In the genomic region with DNA sequence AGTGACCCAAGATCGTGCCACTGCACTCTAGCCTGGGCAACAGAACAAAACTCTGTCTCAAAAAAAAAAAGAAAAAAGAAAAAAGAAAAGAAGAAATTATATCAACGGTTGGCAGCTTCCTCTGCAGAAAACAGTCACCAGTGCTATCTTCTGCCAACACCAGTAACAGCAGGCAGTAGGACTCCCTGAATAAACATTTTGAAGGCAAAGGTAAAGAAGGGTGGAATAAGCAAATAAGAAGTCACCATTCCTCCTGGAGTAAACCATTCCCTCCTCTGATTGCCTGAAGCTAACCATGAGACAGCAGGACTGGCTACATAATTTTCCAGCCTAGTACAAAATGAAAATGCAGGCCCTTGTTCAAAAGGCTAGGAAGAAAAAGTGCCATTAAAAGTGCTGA, we compare ENCODE assay signal across 20 cellular contexts. TPM values are rescaled to one million over a fixed set of nuclear protein-coding genes. Genes with fewer than 3 reads are reported as not detected.
A peak's percentile ranks its signal among the peaks of the same experiment; 100 is the strongest.
DNase-seq lines count a peak whose midpoint lies in the region; ATAC-seq, FAIRE-seq and TF ChIP-seq lines count a peak whose summit lies in the region.
"Had no signal": no experiment of that assay in that cellular context is flagged by ENCODE, and none has a peak within 500 bp of the region (broad histone marks: within the 10 kb centered on the region; RNA-seq: fewer than 3 reads in every experiment).

No MANE protein-coding gene starts in this region.

- no peaks in the 10 kb centered on the region for H3F3A ChIP-seq in PC-3 (ENCODE audit: low read length, unreplicated experiment)

- BruUV-seq in mammary epithelial cell (replicated peaks; lab: Mats Ljungman, UMichigan) (no TSS peak), PC-3 (replicated peaks; lab: Mats Ljungman, UMichigan) (no TSS peak)

- peaks cover 0 to 6% of the 10 kb centered on the region in 2 donors for H3K4me1 ChIP-seq in breast epithelium
- no peaks in the 10 kb centered on the region for H3K4me1 ChIP-seq in mammary epithelial cell (ENCODE audit: insufficient read depth, low read length)
- peaks cover 21% of the 10 kb centered on the region for H3K4me1 ChIP-seq in PC-3 (ENCODE audit: insufficient read depth, low read length)
- H3K4me1 ChIP-seq in keratinocyte (ENCODE audit: control insufficient read depth, extremely low read depth, insufficient read depth, low read length) = peaks cover 20% of the 10 kb centered on the region
- peaks cover 11% of the 10 kb centered on the region for H3K4me1 ChIP-seq in suprapubic skin
- H3K4me1 ChIP-seq in esophagus muscularis mucosa = peaks cover 0 to 7% (median 0%) of the 10 kb centered on the region in 4 donors
- no peaks in the 10 kb centered on the region for H3K4me1 ChIP-seq in naive thymus-derived CD4-positive, alpha-beta T cell (ENCODE audit: control insufficient read depth in 2 of 2, insufficient read depth in 2 of 2, low read length in 2 of 2)
- H3K4me1 ChIP-seq in Karpas-422 (ENCODE audit: low read length) = no peaks in the 10 kb centered on the region

- in situ Hi-C loops in mammary epithelial cell (cut with MboI; ENCODE audit: low sequenced_read_pairs in 2 of 2) = no loop called here

- H3K9me3 ChIP-seq in breast epithelium (no peaks in the 10 kb centered on the region), mammary epithelial cell (replicated peaks; ENCODE audit: insufficient read depth, low read length) (no peaks in the 10 kb centered on the region), PC-3 (ENCODE audit: low read length) (no peaks in the 10 kb centered on the region), keratinocyte (ENCODE audit: control insufficient read depth, low read depth, low read length) (no peaks in the 10 kb centered on the region), suprapubic skin (no peaks in the 10 kb centered on the region), esophagus muscularis mucosa (no peaks in the 10 kb centered on the region), Karpas-422 (ENCODE audit: low read length) (no peaks in the 10 kb centered on the region)
- no peaks in the 10 kb centered on the region for H3K9me3 ChIP-seq in naive thymus-derived CD4-positive, alpha-beta T cell (ENCODE audit: control insufficient read depth in 2 of 3, low read length in 3 of 3)
- H3K9me3 ChIP-seq: neutrophil had no signal

- no peak for DNase-seq in breast epithelium (ENCODE audit: low spot score in 2 of 2)
- no peak for DNase-seq in mammary epithelial cell
- DNase-seq in PC-3 = peak; percentile 63
- no peak for DNase-seq in keratinocyte (ENCODE audit: low read depth, low spot score)
- no peak for DNase-seq in suprapubic skin (ENCODE audit: low spot score in 2 of 2)
- DNase-seq in esophagus muscularis mucosa (ENCODE audit: extremely low spot score) = no peak
- DNase-seq in naive thymus-derived CD4-positive, alpha-beta T cell = no peak
- DNase-seq in Karpas-422 = no peak
- DNase-seq: activated CD4-positive, alpha-beta memory T cell treated with anti-CD3 and anti-CD28 coated beads for 36 hours; activated naive CD8-positive, alpha-beta T cell treated with anti-CD3 and anti-CD28 coated beads, Interleukin-2, amount 10 ng/mL, durations not matched to agents 7 days and 5 days; activated T-cell treated with anti-CD3 and anti-CD28 coated beads, Interleukin-2, amount 50 U/mL, for 24 hours; CD8-positive, alpha-beta memory T cell; effector CD8-positive, alpha-beta T cell; kidney; midbrain; NCI-H1930; retina; stimulated activated naive CD4-positive, alpha-beta T cell treated with Interleukin-2 at 50 U/mL for 16 hours had no signal

- peaks cover 0 to 3% (median 0%) of the 10 kb centered on the region in 7 donors for H3K4me1 Mint-ChIP-seq in naive thymus-derived CD4-positive, alpha-beta T cell
- H3K4me1 Mint-ChIP-seq: activated naive CD8-positive, alpha-beta T cell treated with anti-CD3 and anti-CD28 coated beads, Interleukin-2, amount 10 ng/mL, durations not matched to agents 7 days and 5 days; CD8-positive, alpha-beta memory T cell had no signal

- H3K36me3 ChIP-seq in breast epithelium (no peaks in the 10 kb centered on the region), mammary epithelial cell (ENCODE audit: insufficient read depth, low read length) (no peaks in the 10 kb centered on the region), PC-3 (ENCODE audit: low read depth, low read length) (no peaks in the 10 kb centered on the region), keratinocyte (ENCODE audit: control insufficient read depth in 2 of 2, extremely low read depth in 1 of 2, insufficient read depth in 2 of 2, low read length in 2 of 2) (no peaks in the 10 kb centered on the region), suprapubic skin (no peaks in the 10 kb centered on the region), esophagus muscularis mucosa (no peaks in the 10 kb centered on the region), Karpas-422 (ENCODE audit: insufficient read depth, low read length) (no peaks in the 10 kb centered on the region)
- no peaks in the 10 kb centered on the region for H3K36me3 ChIP-seq in naive thymus-derived CD4-positive, alpha-beta T cell (ENCODE audit: control insufficient read depth in 2 of 3, insufficient read depth in 3 of 3, low read length in 3 of 3)
- H3K36me3 ChIP-seq: neutrophil had no signal

- intact Hi-C loops in breast epithelium (cut with DNase I; ENCODE audit: low total_unique reads) = no loop called here
- intact Hi-C loops in mammary epithelial cell (cut with micrococcal nuclease) = no loop called here
- intact Hi-C loops in PC-3 (cut with micrococcal nuclease) = loop anchor here (2.0 kb wide), 1 partner anchor 70 kb away; no protein-coding TSS in a partner anchor
- intact Hi-C loops in esophagus muscularis mucosa (cut with DNase I) = no loop called here
- intact Hi-C loops in naive thymus-derived CD4-positive, alpha-beta T cell (cut with micrococcal nuclease) = no loop called here

- peaks cover 0 to 20% (median 0%) of the 10 kb centered on the region in 5 donors for H3K27me3 Mint-ChIP-seq in naive thymus-derived CD4-positive, alpha-beta T cell

- H3K9me3 Mint-ChIP-seq in naive thymus-derived CD4-positive, alpha-beta T cell = no peaks in the 10 kb centered on the region
- H3K9me3 Mint-ChIP-seq: activated CD4-positive, alpha-beta memory T cell treated with anti-CD3 and anti-CD28 coated beads for 36 hours; activated naive CD8-positive, alpha-beta T cell treated with anti-CD3 and anti-CD28 coated beads, Interleukin-2, amount 10 ng/mL, durations not matched to agents 7 days and 5 days; activated T-cell treated with anti-CD3 and anti-CD28 coated beads, Interleukin-2, amount 50 U/mL, for 24 hours; CD8-positive, alpha-beta memory T cell had no signal

- CTCF ChIA-PET in mammary epithelial cell (lab: Charles Lee; ENCODE audit: low non-redundant PET) = no interaction called here
- CTCF ChIA-PET in PC-3 (lab: Charles Lee) = no interaction called here
- CTCF ChIA-PET in naive thymus-derived CD4-positive, alpha-beta T cell (lab: Charles Lee) = no interaction called here

- H3K9me2 ChIP-seq in PC-3 (replicated peaks; ENCODE audit: low read length) = no peaks in the 10 kb centered on the region
- H3K9me2 ChIP-seq in Karpas-422 (replicated peaks; ENCODE audit: insufficient read depth, low read length) = no peaks in the 10 kb centered on the region

- H3K9ac ChIP-seq in mammary epithelial cell (ENCODE audit: insufficient read depth, low read length) (no peak overlapping the region), PC-3 (ENCODE audit: low read length) (no peak overlapping the region), keratinocyte (ENCODE audit: control insufficient read depth, extremely low read depth, insufficient read depth, low read length) (no peak overlapping the region), Karpas-422 (ENCODE audit: low read length) (no peak overlapping the region)

- H3K4me3 Mint-ChIP-seq in naive thymus-derived CD4-positive, alpha-beta T cell = no peak overlapping the region
- H3K4me3 Mint-ChIP-seq: activated CD4-positive, alpha-beta memory T cell treated with anti-CD3 and anti-CD28 coated beads for 36 hours; activated naive CD8-positive, alpha-beta T cell treated with anti-CD3 and anti-CD28 coated beads, Interleukin-2, amount 10 ng/mL, durations not matched to agents 7 days and 5 days; activated T-cell treated with anti-CD3 and anti-CD28 coated beads, Interleukin-2, amount 50 U/mL, for 24 hours; CD8-positive, alpha-beta memory T cell had no signal

- H3K4me3 ChIP-seq in breast epithelium = no peak overlapping the region
- H3K4me3 ChIP-seq in mammary epithelial cell (replicated peaks in 1 of 3; ENCODE audit: insufficient read depth in 1 of 3, low read depth in 2 of 3, low read length in 3 of 3) = no peak overlapping the region
- no peak overlapping the region for H3K4me3 ChIP-seq in PC-3 (ENCODE audit: low read length)
- no peak overlapping the region for H3K4me3 ChIP-seq in keratinocyte (ENCODE audit: control insufficient read depth in 2 of 3, extremely low read depth in 1 of 3, insufficient read depth in 2 of 3, low read depth in 1 of 3, low read length in 3 of 3)
- no peak overlapping the region for H3K4me3 ChIP-seq in suprapubic skin
- H3K4me3 ChIP-seq in esophagus muscularis mucosa = no peak overlapping the region
- no peak overlapping the region for H3K4me3 ChIP-seq in naive thymus-derived CD4-positive, alpha-beta T cell (ENCODE audit: low read length)
- no peak overlapping the region for H3K4me3 ChIP-seq in Karpas-422 (ENCODE audit: low read length)

- no peak overlapping the region for H3K27ac Mint-ChIP-seq in naive thymus-derived CD4-positive, alpha-beta T cell
- H3K27ac Mint-ChIP-seq: activated CD4-positive, alpha-beta memory T cell treated with anti-CD3 and anti-CD28 coated beads for 36 hours; activated naive CD8-positive, alpha-beta T cell treated with anti-CD3 and anti-CD28 coated beads, Interleukin-2, amount 10 ng/mL, durations not matched to agents 7 days and 5 days; activated T-cell treated with anti-CD3 and anti-CD28 coated beads, Interleukin-2, amount 50 U/mL, for 24 hours; CD8-positive, alpha-beta memory T cell had no signal

- dilution Hi-C loops in mammary epithelial cell (cut with HindIII; ENCODE audit: low sequenced_read_pairs) = no loop called here
- dilution Hi-C loops in keratinocyte (cut with MboI; ENCODE audit: extremely low pct_ligation_motif_present, low sequenced_read_pairs) = no loop called here

- TF ChIP-seq EP300 in suprapubic skin (IDR thresholded peaks at IDR 0.05) (no peak), esophagus muscularis mucosa (IDR thresholded peaks at IDR 0.05) (no peak)

- H3K4me2 ChIP-seq in mammary epithelial cell (ENCODE audit: insufficient read depth, low read depth, low read length) (no peak overlapping the region), PC-3 (ENCODE audit: low read length) (peak overlapping the region; percentile 65), keratinocyte (ENCODE audit: control insufficient read depth, extremely low read depth, insufficient read depth, low read depth, low read length) (no peak overlapping the region), Karpas-422 (ENCODE audit: low read depth, low read length, poor library complexity, severe bottlenecking) (no peak overlapping the region)

- H3K79me2 ChIP-seq in mammary epithelial cell (ENCODE audit: insufficient read depth, low read length) (no peaks in the 10 kb centered on the region), PC-3 (ENCODE audit: low read length) (no peaks in the 10 kb centered on the region), keratinocyte (ENCODE audit: control insufficient read depth, insufficient read depth, low read length) (no peaks in the 10 kb centered on the region), Karpas-422 (ENCODE audit: low read length) (no peaks in the 10 kb centered on the region)

- H3K27me3 ChIP-seq in breast epithelium (no peaks in the 10 kb centered on the region), mammary epithelial cell (ENCODE audit: insufficient read depth, low read length) (no peaks in the 10 kb centered on the region), PC-3 (ENCODE audit: low read length) (no peaks in the 10 kb centered on the region), keratinocyte (ENCODE audit: control insufficient read depth, extremely low read depth, insufficient read depth, low read length) (no peaks in the 10 kb centered on the region), suprapubic skin (no peaks in the 10 kb centered on the region), esophagus muscularis mucosa (no peaks in the 10 kb centered on the region), Karpas-422 (ENCODE audit: low read length) (no peaks in the 10 kb centered on the region)
- no peaks in the 10 kb centered on the region for H3K27me3 ChIP-seq in naive thymus-derived CD4-positive, alpha-beta T cell (ENCODE audit: control insufficient read depth in 2 of 2, insufficient read depth in 2 of 2, low read length in 2 of 2)
- H3K27me3 ChIP-seq: neutrophil had no signal

- POLR2A ChIA-PET in PC-3 (lab: Charles Lee; ENCODE audit: unreplicated experiment) = interaction anchor here (0.6 kb wide), 1 partner anchor 11 kb away, joined by 3 read pairs; no protein-coding TSS in a partner anchor
- POLR2A ChIA-PET in naive thymus-derived CD4-positive, alpha-beta T cell (lab: Charles Lee) = no interaction called here

- ATAC-seq in PC-3 = peak; percentile 86
- ATAC-seq in naive thymus-derived CD4-positive, alpha-beta T cell = no peak

- H4K20me1 ChIP-seq in mammary epithelial cell (ENCODE audit: insufficient read depth, low read length) (no peaks in the 10 kb centered on the region), PC-3 (ENCODE audit: low read length) (no peaks in the 10 kb centered on the region), keratinocyte (ENCODE audit: control insufficient read depth, extremely low read depth, insufficient read depth, low read length) (no peaks in the 10 kb centered on the region), Karpas-422 (ENCODE audit: insufficient read depth, low read depth, low read length) (no peaks in the 10 kb centered on the region)

- 58% methylated on average over 2 of the region's 2 CpGs for whole genome bisulfite sequencing in mammary epithelial cell (ENCODE audit: low coverage, missing lambda C conversion rate)
- 30% methylated on average over 2 of the region's 2 CpGs for WGBS in suprapubic skin
- 56% methylated on average over 2 of the region's 2 CpGs for WGBS in esophagus muscularis mucosa

- no peaks in the 10 kb centered on the region for H3K9me1 ChIP-seq in keratinocyte (ENCODE audit: control insufficient read depth, extremely low read depth, insufficient read depth, low read length)

- no peaks in the 10 kb centered on the region for H3K36me3 Mint-ChIP-seq in naive thymus-derived CD4-positive, alpha-beta T cell
- H3K36me3 Mint-ChIP-seq: activated CD4-positive, alpha-beta memory T cell treated with anti-CD3 and anti-CD28 coated beads for 36 hours; activated naive CD8-positive, alpha-beta T cell treated with anti-CD3 and anti-CD28 coated beads, Interleukin-2, amount 10 ng/mL, durations not matched to agents 7 days and 5 days; CD8-positive, alpha-beta memory T cell had no signal

- H3K27ac ChIP-seq in breast epithelium (peak overlapping the region; percentile 66 to 74), mammary epithelial cell (ENCODE audit: insufficient read depth, low read depth, low read length) (no peak overlapping the region), PC-3 (ENCODE audit: low read length) (peak overlapping the region; percentile 57), keratinocyte (ENCODE audit: control insufficient read depth, insufficient read depth, low read length) (no peak overlapping the region), suprapubic skin (peak overlapping the region; percentile 61), esophagus muscularis mucosa (replicated peaks in 1 of 4) (no peak overlapping the region), Karpas-422 (ENCODE audit: low read length) (no peak overlapping the region)
- H3K27ac ChIP-seq in naive thymus-derived CD4-positive, alpha-beta T cell (ENCODE audit: low read depth, low read length) = no peak overlapping the region
- H3K27ac ChIP-seq: neutrophil had no signal

- TF ChIP-seq POLR2A in breast epithelium (IDR thresholded peaks at IDR 0.05) (no peak), suprapubic skin (IDR thresholded peaks at IDR 0.05) (no peak), esophagus muscularis mucosa (IDR thresholded peaks at IDR 0.05; ENCODE audit: low read depth) (no peak)

- H2AFZ ChIP-seq in mammary epithelial cell (ENCODE audit: low read depth, low read length) (no peak overlapping the region), PC-3 (ENCODE audit: low read length) (peak overlapping the region; percentile 76; the same call in 1 of the 2 replicates), keratinocyte (ENCODE audit: control insufficient read depth, low read length) (peak overlapping the region; percentile 47), Karpas-422 (ENCODE audit: low read length) (no peak overlapping the region)

- TF ChIP-seq CTCF in breast epithelium (IDR thresholded peaks at IDR 0.05) = no peak
- no peak for TF ChIP-seq CTCF in mammary epithelial cell (conservative IDR thresholded peaks at IDR 0.05 in 1 of 2, IDR thresholded peaks at IDR 0.05 in 1 of 2; ENCODE audit: extremely low read depth in 1 of 2, insufficient read depth in 1 of 2, low read depth in 1 of 2, low read length in 2 of 2)
- no peak for TF ChIP-seq CTCF in PC-3 (conservative IDR thresholded peaks at IDR 0.05; ENCODE audit: low read depth, low read length)
- TF ChIP-seq CTCF in keratinocyte (optimal IDR thresholded peaks at IDR 0.05 in 1 of 3, IDR thresholded peaks at IDR 0.05 in 1 of 3, conservative IDR thresholded peaks at IDR 0.05 in 1 of 3; ENCODE audit: extremely low read depth in 1 of 3, insufficient read depth in 2 of 3, low read length in 3 of 3) = no peak
- no peak for TF ChIP-seq CTCF in suprapubic skin (IDR thresholded peaks at IDR 0.05)
- TF ChIP-seq CTCF in esophagus muscularis mucosa (IDR thresholded peaks at IDR 0.05) = no peak

- FAIRE-seq in keratinocyte (lab: Jason Lieb, UNC) = peak; percentile 20
- FAIRE-seq: kidney, TTC549 had no signal

RNA-seq across cellular contexts. Expression of a gene that starts 9.0 kb away (rescaled TPM):
- total RNA-seq in breast epithelium (10 to 100 TPM; 35.4 to 60.3 (median 37.4) TPM), mammary epithelial cell (10 to 100 TPM; 18.1 to 27.3 TPM), PC-3 (2014; rRNA removed) (10.4 and 12.3 TPM in 2 replicates), suprapubic skin (10 to 100 TPM; 24.7 to 48.8 (median 31.8) TPM), esophagus muscularis mucosa (10 to 100 TPM; 36.9 to 60.4 (median 46.4) TPM)
- polyA plus RNA-seq in mammary epithelial cell (7.6 TPM), keratinocyte (11.0 to 15.7 TPM (median 11.7 TPM) in 3 replicates)
- polyA minus RNA-seq in mammary epithelial cell (10.3 TPM), keratinocyte (2.6 to 15.2 TPM (median 8.1 TPM) in 3 replicates)
- polyA plus RNA-seq in keratinocyte (2011; ENCODE audit: low read depth) = 24.0 TPM
- polyA plus RNA-seq in keratinocyte (2011; cell fraction: cytosol; rRNA removed) = 6.4 and 10.9 TPM in 2 replicates
- 20.9 and 30.1 TPM in 2 replicates for polyA plus RNA-seq in keratinocyte (2011; cell fraction: nucleus; rRNA removed)
- 10.0 and 23.6 TPM in 2 replicates for polyA plus RNA-seq in keratinocyte (2012; ENCODE audit: low replicate concordance)
- polyA minus RNA-seq in keratinocyte (2011; cell fraction: cytosol; rRNA and poly(A)+ RNA removed) = 9.0 TPM
- polyA minus RNA-seq in keratinocyte (2011; cell fraction: nucleus; rRNA and poly(A)+ RNA removed) = 19.0 and 31.4 TPM in 2 replicates
- total RNA-seq in naive thymus-derived CD4-positive, alpha-beta T cell = 10 to 100 TPM; 15.6 to 71.2 (median 37.8) TPM
- polyA plus RNA-seq in naive thymus-derived CD4-positive, alpha-beta T cell = 1 to 10 TPM; 2.3 to 2.8 TPM
- 22.7 and 37.8 TPM in 2 replicates for total RNA-seq in Karpas-422 (2014; rRNA removed; shearing (Covaris generic); ENCODE audit: low replicate concordance)

Comparison
In these comparisons a context has a peak if more than half of its experiments do, and no peak if none do; other contexts are left out.
1. H3K27ac ChIP-seq: peak in breast epithelium (2 of 2), PC-3 (single experiment) and suprapubic skin (single experiment); none in mammary epithelial cell (single experiment), keratinocyte (single experiment), esophagus muscularis mucosa (0 of 4), naive thymus-derived CD4-positive, alpha-beta T cell (single experiment) and Karpas-422 (single experiment).
2. H2AFZ ChIP-seq: peak in PC-3 (single experiment) and keratinocyte (single experiment); none in mammary epithelial cell (single experiment) and Karpas-422 (single experiment).